In the genomic region with DNA sequence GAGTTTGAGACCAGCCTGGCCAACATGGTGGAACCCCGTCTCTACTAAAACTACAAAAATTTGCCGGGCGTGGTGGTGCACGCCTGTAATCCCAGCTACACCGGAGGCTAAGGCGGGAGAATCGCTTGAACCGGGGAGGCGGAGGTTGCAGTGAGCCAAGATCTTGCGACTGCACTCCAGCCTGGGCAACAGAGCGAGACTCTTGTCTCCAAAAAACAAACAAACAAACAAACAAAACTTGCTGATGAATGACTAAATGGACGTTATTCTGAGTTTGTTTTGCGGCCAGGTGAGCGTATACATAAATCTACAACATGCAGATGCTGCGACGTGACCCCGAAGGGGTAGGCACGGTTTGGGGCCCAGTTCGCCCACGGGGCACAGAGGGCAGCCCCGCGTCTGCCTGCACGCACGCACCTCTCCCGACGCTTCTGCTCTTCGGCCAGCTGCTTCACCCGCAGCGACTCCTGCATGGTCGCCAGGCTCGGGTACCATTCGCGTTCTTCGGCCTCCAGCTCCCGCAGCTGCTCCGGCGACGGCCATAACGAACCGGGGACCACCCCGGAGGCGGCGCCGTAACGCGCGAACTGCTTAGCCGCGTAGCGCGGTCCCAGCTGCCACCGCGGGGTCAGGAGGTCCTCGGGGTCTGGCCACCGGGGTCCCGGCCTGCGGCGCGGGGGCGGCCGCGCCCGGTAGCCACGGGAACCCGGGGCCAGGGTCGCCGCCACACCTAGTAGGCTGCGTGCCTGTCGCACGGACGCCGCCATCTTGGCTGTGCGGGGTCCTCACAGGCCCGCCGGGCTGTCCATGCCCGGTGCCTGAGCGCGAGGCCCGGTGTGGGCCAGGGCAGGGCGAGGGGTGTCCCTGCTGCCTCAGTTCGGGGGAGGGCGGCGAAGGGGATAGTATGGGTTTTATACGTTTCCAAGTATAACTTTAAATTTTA, we compare ENCODE assay signal across 8 cellular contexts. TPM values are rescaled to one million over a fixed set of nuclear protein-coding genes. Genes with fewer than 3 reads are reported as not detected.
DNase-seq lines count a peak whose midpoint lies in the region; ATAC-seq and TF ChIP-seq lines count a peak whose summit lies in the region.

Gene GADD45GIP1, minus strand, starts transcription at position 778 of the 943 bp plus-strand sequence. Its CDS starts 11 bp downstream, at position 767.

- peak; percentile 89 for DNase-seq in GM06990 (ENCODE audit: extremely low read depth, insufficient read length)
- peak; percentile 36 for DNase-seq in NCI-H446 treated with DMSO at 0.1 percent for 48 hours (lab: John Stamatoyannopoulos, UW)
- DNase-seq in activated CD4-positive, alpha-beta T cell treated with anti-CD3 and anti-CD28 coated beads for 36 hours: peak; percentile 91
- DNase-seq in stimulated activated CD4-positive, alpha-beta T cell treated with anti-CD3 and anti-CD28 coated beads, Interleukin-1b, Interleukin-23, amount 100 ng/mL, for 24 hours (ENCODE audit: low read depth in 4 of 4, low spot score in 1 of 4): peak in 3 of 4 experiments; percentile 55 to 80 (median 75)

- CTCF ChIA-PET in activated CD4-positive, alpha-beta T cell treated with anti-CD3 and anti-CD28 coated beads for 36 hours (lab: Charles Lee): interaction anchor here (0.6 to 5.4 kb wide), 7 partner anchors 9 to 231 kb away, joined by 3 to 38 read pairs (median 3); partner anchors contain the start of gene NACC1

- no peak for TF ChIP-seq CTCF in GM06990 (IDR thresholded peaks at IDR 0.05; ENCODE audit: insufficient read depth, low read length, poor library complexity, severe bottlenecking)

- POLR2A ChIA-PET in activated CD4-positive, alpha-beta T cell treated with anti-CD3 and anti-CD28 coated beads for 36 hours (lab: Charles Lee): interaction anchor here (0.6 to 1.4 kb wide), 2 partner anchors 9 to 66 kb away, joined by 3 to 6 read pairs; no protein-coding TSS in a partner anchor

- H3K27ac ChIP-seq in cingulate gyrus (ENCODE audit: low read depth, low read length) (peak within 1 kb of the TSS; percentile 81), layer of hippocampus (ENCODE audit: low read depth, low read length) (peak within 1 kb of the TSS; percentile 85)

- peak within 1 kb of the TSS; percentile 91 for H3K4me3 Mint-ChIP-seq in activated CD4-positive, alpha-beta T cell treated with anti-CD3 and anti-CD28 coated beads for 36 hours

- no peaks in the 10 kb centered on the region for H3K27me3 Mint-ChIP-seq in activated CD4-positive, alpha-beta T cell treated with anti-CD3 and anti-CD28 coated beads for 36 hours

- H3K36me3 Mint-ChIP-seq in activated CD4-positive, alpha-beta T cell treated with anti-CD3 and anti-CD28 coated beads for 36 hours (ENCODE audit: low read depth): peaks cover 41% of the 10 kb centered on the region

- peaks cover 10% of the 10 kb centered on the region for H3K36me3 ChIP-seq in GM06990 (ENCODE audit: control insufficient read depth, insufficient read depth, low read length)

- peak within 1 kb of the TSS; percentile 80 for H3K4me3 ChIP-seq in GM06990 (replicated peaks; ENCODE audit: low read depth, low read length)

- H3K27me3 ChIP-seq in GM06990 (replicated peaks; ENCODE audit: control insufficient read depth, insufficient read depth, low read length) (no peaks in the 10 kb centered on the region), layer of hippocampus (ENCODE audit: control insufficient read depth, insufficient read depth, low read length) (no peaks in the 10 kb centered on the region)

- no peaks in the 10 kb centered on the region for H3K9me3 Mint-ChIP-seq in activated CD4-positive, alpha-beta T cell treated with anti-CD3 and anti-CD28 coated beads for 36 hours (ENCODE audit: low read depth)

- peak within 1 kb of the TSS; percentile 97 for H3K27ac Mint-ChIP-seq in activated CD4-positive, alpha-beta T cell treated with anti-CD3 and anti-CD28 coated beads for 36 hours

- H3K4me1 Mint-ChIP-seq in activated CD4-positive, alpha-beta T cell treated with anti-CD3 and anti-CD28 coated beads for 36 hours: peaks cover 32% of the 10 kb centered on the region

- ATAC-seq in HG02884 (IDR thresholded peaks at IDR 0.05; ENCODE audit: unreplicated experiment): peak; percentile 63
- ATAC-seq in activated CD4-positive, alpha-beta T cell treated with anti-CD3 and anti-CD28 coated beads for 36 hours: peak; percentile 93
- ATAC-seq in GM21825 (IDR thresholded peaks at IDR 0.05; ENCODE audit: unreplicated experiment): no peak

- intact Hi-C loops in activated CD4-positive, alpha-beta T cell treated with anti-CD3 and anti-CD28 coated beads for 36 hours (cut with DNase I, micrococcal nuclease): loop anchor here (1.0 to 2.0 kb wide), 5 partner anchors 18 to 65 kb away; partner anchors contain the start of genes SYCE2 (in 2 of the 2), CALR (in 1 of the 2), FARSA (in 1 of the 2) and GCDH (in 1 of the 2)

RNA-seq across cellular contexts. Expression of gene GADD45GIP1, which starts in this region (rescaled TPM):
- total RNA-seq in activated CD4-positive, alpha-beta T cell treated with anti-CD3 and anti-CD28 coated beads for 36 hours: 10 to 100 TPM; 31.1 to 36.3 TPM

Comparison
In these comparisons a context has a peak if more than half of its experiments do, and no peak if none do; other contexts are left out.
1. DNase-seq: peak in every context shown above with its lines; median percentile 91 in activated CD4-positive, alpha-beta T cell treated with anti-CD3 and anti-CD28 coated beads for 36 hours; 89 in GM06990; 75 in stimulated activated CD4-positive, alpha-beta T cell treated with anti-CD3 and anti-CD28 coated beads, Interleukin-1b, Interleukin-23, amount 100 ng/mL, for 24 hours; 36 in NCI-H446 treated with DMSO at 0.1 percent for 48 hours.